ENCODE assay signal across 7 cellular contexts in the genomic region with DNA sequence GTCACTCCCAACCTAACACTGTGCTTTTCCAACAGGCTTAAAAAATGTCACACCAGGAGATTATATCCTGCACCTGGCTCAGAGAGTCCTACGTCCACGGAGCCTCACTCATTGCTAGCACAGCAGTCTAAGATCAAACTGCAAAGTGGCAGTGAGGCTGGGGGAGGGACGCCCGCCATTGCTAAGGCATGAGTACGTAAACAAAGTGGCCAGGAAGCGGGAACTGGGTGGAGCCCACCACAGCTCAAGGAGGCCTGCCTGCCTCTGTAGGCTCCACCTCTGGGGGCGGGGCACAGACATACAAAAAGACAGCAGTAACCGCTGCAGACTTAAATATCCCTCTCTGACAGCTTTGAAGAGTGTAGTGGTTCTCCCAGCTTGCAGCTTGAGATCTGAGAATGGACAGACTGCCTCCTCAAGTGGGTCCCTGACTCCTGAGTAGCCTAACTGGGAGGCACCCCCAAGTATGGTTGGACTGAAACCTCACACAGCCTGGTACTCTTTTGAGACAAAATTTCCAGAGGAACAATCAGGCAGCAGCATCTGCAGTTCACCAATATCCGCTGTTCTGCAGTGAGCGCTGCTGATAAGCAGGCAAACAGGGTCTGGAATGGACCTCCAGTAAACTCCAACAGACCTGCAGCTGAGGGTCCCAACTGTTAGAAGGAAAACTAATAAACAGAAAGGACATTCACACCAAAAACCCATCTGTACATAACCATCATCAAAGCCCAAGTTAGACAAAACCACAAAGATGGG.
DNase-seq lines count a peak whose midpoint lies in the region; ATAC-seq, FAIRE-seq and TF ChIP-seq lines count a peak whose summit lies in the region.
"Not testable (repeated sequence)": the region's sequence is repeated elsewhere in the genome, so short reads cannot be mapped to it uniquely, and the experiment has no call there.

No MANE protein-coding gene starts in this region.

- not testable (repeated sequence) for H3K9me1 ChIP-seq in K562 (ENCODE audit: control insufficient read depth, insufficient read depth, low read length)

- H3K9ac ChIP-seq in K562 (ENCODE audit: insufficient read depth in 1 of 2, low read depth in 2 of 2, low read length in 2 of 2); kidney (ENCODE audit: low read length in 2 of 2): not testable (repeated sequence)

- not testable (repeated sequence) for TF ChIP-seq EP300 in K562 (IDR thresholded peaks at IDR 0.05; ENCODE audit: low read length); upper lobe of left lung (IDR thresholded peaks at IDR 0.05)

- not testable (repeated sequence) for H3K9me3 ChIP-seq in K562 (replicated peaks; ENCODE audit: control insufficient read depth, insufficient read depth, low read depth, low read length); kidney (ENCODE audit: control insufficient read depth in 1 of 2, low read length in 2 of 2); pancreas; upper lobe of left lung

- peak; percentile 4 for DNase-seq in CMK (ENCODE audit: low read depth)
- DNase-seq in HT1080 (ENCODE audit: low read depth), result peak; percentile 43
- peak; percentile 4 for DNase-seq in RPMI8226
- DNase-seq in K562 (ENCODE audit: extremely low read depth in 1 of 4, low spot score in 3 of 4), result peak in 1 of 4 experiments; percentile 37
- DNase-seq in kidney, result peak; percentile 60
- DNase-seq in pancreas, result peak in 4 of 6 donors; percentile 5 to 23 (median 8)
- DNase-seq in upper lobe of left lung, result peak; percentile 1 to 19

- BruUV-seq in K562 (replicated peaks; lab: Mats Ljungman, UMichigan), result not testable (repeated sequence)

- H3K27ac ChIP-seq in K562 (ENCODE audit: extremely low read depth, low read depth, low read length); kidney (ENCODE audit: low read depth in 2 of 2, low read length in 2 of 2); pancreas; upper lobe of left lung: not testable (repeated sequence)

- H3K4me1 ChIP-seq in K562 (replicated peaks in 1 of 2; ENCODE audit: control insufficient read depth in 2 of 2, insufficient read depth in 2 of 2, low read length in 2 of 2); kidney (ENCODE audit: control insufficient read depth in 1 of 2, insufficient read depth in 1 of 2, low read depth in 1 of 2, low read length in 2 of 2); pancreas; upper lobe of left lung: not testable (repeated sequence)

- not testable (repeated sequence) for TF ChIP-seq CTCF in K562 (IDR thresholded peaks at IDR 0.05 in 2 of 3, conservative IDR thresholded peaks at IDR 0.05 in 1 of 3; ENCODE audit: insufficient read depth in 2 of 3, low read depth in 1 of 3, low read length in 3 of 3); kidney (IDR thresholded peaks at IDR 0.05; ENCODE audit: borderline replicate concordance, extremely low read depth, insufficient read depth); pancreas (IDR thresholded peaks at IDR 0.05); upper lobe of left lung (IDR thresholded peaks at IDR 0.05)

- 4% methylated on average over 8 of the region's 10 CpGs for WGBS in K562 (ENCODE audit: insufficient coverage, low coverage, missing lambda C conversion rate)
- 35 to 48% methylated on average over 4 to 7 of the region's 10 CpGs for WGBS in pancreas, 2 donors
- 60 to 80% methylated on average over 1 to 10 of the region's 10 CpGs for WGBS in upper lobe of left lung, 2 donors

- H4K20me1 ChIP-seq in K562 (replicated peaks; ENCODE audit: control insufficient read depth, insufficient read depth, low read length), result not testable (repeated sequence)

- in situ Hi-C loops in K562 (cut with MboI), result not testable (repeated sequence)

- not testable (repeated sequence) for H3K4me3 ChIP-seq in K562; kidney (ENCODE audit: low read length in 2 of 2); pancreas; upper lobe of left lung

- H3K79me2 ChIP-seq in K562 (ENCODE audit: control insufficient read depth, insufficient read depth, low read length), result not testable (repeated sequence)

- POLR2A ChIA-PET in K562 (lab: Yijun Ruan, JAX), result not testable (repeated sequence)

- not testable (repeated sequence) for H3K27me3 ChIP-seq in K562 (ENCODE audit: control insufficient read depth in 2 of 2, insufficient read depth in 2 of 2, low read length in 2 of 2); pancreas; upper lobe of left lung

- not testable (repeated sequence) for H3K36me3 ChIP-seq in K562 (ENCODE audit: control insufficient read depth, insufficient read depth, low read length); kidney (ENCODE audit: control insufficient read depth in 1 of 2, insufficient read depth in 2 of 2, low read length in 2 of 2); pancreas; upper lobe of left lung

- CTCF ChIA-PET in K562 (lab: Yijun Ruan, JAX; ENCODE audit: low intra/inter-chr PET ratio), result not testable (repeated sequence)

- not testable (repeated sequence) for H2AFZ ChIP-seq in K562 (ENCODE audit: low read depth, low read length)

- H3K4me2 ChIP-seq in K562 (ENCODE audit: insufficient read depth, low read length), result not testable (repeated sequence)

- not testable (repeated sequence) for TF ChIP-seq POLR2A in K562 (conservative IDR thresholded peaks at IDR 0.05); upper lobe of left lung (IDR thresholded peaks at IDR 0.05)

- intact Hi-C loops in K562 (cut with micrococcal nuclease); kidney (cut with DNase I); pancreas (cut with DNase I): not testable (repeated sequence)

- not testable (repeated sequence) for TF ChIP-seq RAD21 in K562 (CRISPR knock-in tag; conservative IDR thresholded peaks at IDR 0.05 in 1 of 2, IDR thresholded peaks at IDR 0.05 in 1 of 2)

- ATAC-seq in K562; pancreas; upper lobe of left lung (ENCODE audit: low FRiP score in 2 of 2): not testable (repeated sequence)

- FAIRE-seq in K562 (lab: Jason Lieb, UNC); kidney (lab: Jason Lieb, UNC); pancreas (lab: Jason Lieb, UNC): not testable (repeated sequence)

TF ChIP-seq in K562, 482 proteins besides CTCF, POLR2A, EP300 and RAD21:
- TF ChIP-seq RBFOX2 (IDR thresholded peaks at IDR 0.05; ENCODE audit: low read depth, low read length), result peak; percentile 45
